In the genomic region with DNA sequence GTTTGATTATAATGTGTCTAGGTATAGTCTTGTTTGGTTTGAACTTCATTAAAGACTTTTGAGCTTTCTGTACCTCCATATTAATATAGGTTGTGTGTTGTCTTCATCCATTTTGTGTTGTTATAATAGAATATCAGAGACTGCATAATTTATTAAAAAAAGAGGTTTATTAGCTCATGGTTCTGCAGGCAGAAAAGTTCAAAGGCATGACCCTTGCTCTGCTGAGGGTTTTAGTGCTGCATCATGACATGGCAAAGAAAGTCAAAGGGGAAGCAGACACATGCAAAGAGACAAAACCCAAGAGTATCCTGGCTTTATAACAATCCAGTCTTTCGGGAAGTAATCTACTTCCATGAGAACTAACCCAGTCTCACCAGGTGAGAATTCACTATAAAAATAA, we compare ENCODE assay signal across 8 cellular contexts.
"Had no signal": no experiment of that assay in that cellular context is flagged by ENCODE, and none has a peak within 500 bp of the region (broad histone marks: within the 10 kb centered on the region; RNA-seq: fewer than 3 reads in every experiment).

No MANE protein-coding gene starts in this region.

- H3K4me2 ChIP-seq: KMS-11 had no signal

- H3K4me1 Mint-ChIP-seq: IgD-negative memory B cell had no signal

- H3K9ac ChIP-seq: KMS-11 had no signal

- ATAC-seq: HepG2 had no signal

- H3K27ac Mint-ChIP-seq: IgD-negative memory B cell had no signal

- FAIRE-seq: HepG2, HTR-8/SVneo had no signal

- H3K27me3 Mint-ChIP-seq: IgD-negative memory B cell had no signal

- DNase-seq: IMR-90, KBM-7, KG1 had no signal

- H3K27ac ChIP-seq: HL-60, KMS-11 had no signal

- H3K4me3 Mint-ChIP-seq: IgD-negative memory B cell had no signal
